8 cellular contexts compared by ENCODE assay signal in genomic region chr4:73069338-73070071, GRCh38. TPM values are rescaled to one million over a fixed set of nuclear protein-coding genes. Genes with fewer than 3 reads are reported as not detected.
DNase-seq lines count a peak whose midpoint lies in the region; ATAC-seq, FAIRE-seq and TF ChIP-seq lines count a peak whose summit lies in the region.

COX18 (minus strand) TSS chr4:73069716; CDS start chr4:73069649, 67 bp downstream.

- 0 to 1% (median 0%) methylated on average over 55 to 62 of the region's 62 CpGs for WGBS in small intestine, 3 donors

- peak within 1 kb of the TSS; percentile 88 for H3K4me3 Mint-ChIP-seq in WTC11

- peak within 1 kb of the TSS; percentile 99 for H3K27ac Mint-ChIP-seq in WTC11

- CTCF ChIA-PET in WTC11 (lab: Charles Lee), result no interaction called here

- no peaks in the 10 kb centered on the region for H3K9me3 ChIP-seq in small intestine (ENCODE audit: control insufficient read depth, low read depth)

- ATAC-seq in GM18909 (IDR thresholded peaks at IDR 0.05; ENCODE audit: poor library complexity, unreplicated experiment), result peak; percentile 87
- ATAC-seq in HG03175 (IDR thresholded peaks at IDR 0.05; ENCODE audit: unreplicated experiment), result peak; percentile 80
- peak; percentile 86 for ATAC-seq in WTC11

- no peaks in the 10 kb centered on the region for H3K9me3 Mint-ChIP-seq in WTC11

- H3K36me3 ChIP-seq in small intestine (ENCODE audit: control insufficient read depth in 2 of 2, insufficient read depth in 2 of 2, low read length in 2 of 2), result peaks cover 0 to 2% of the 10 kb centered on the region in 2 donors

- DNase-seq in AG08396 (ENCODE audit: low spot score), result peak; percentile 97
- peak; percentile 91 for DNase-seq in NCI-H226
- peak; percentile 94 for DNase-seq in WTC11 (ENCODE audit: low spot score)
- peak; percentile 99 for DNase-seq in cardiac fibroblast (ENCODE audit: low read depth in 2 of 2)
- DNase-seq in iPS-NIHi11 (ENCODE audit: low spot score), result peak; percentile 92
- DNase-seq in small intestine, result peak; percentile 99

- peak; percentile 15 for FAIRE-seq in small intestine (lab: Jason Lieb, UNC)

- no peaks in the 10 kb centered on the region for H3K27me3 ChIP-seq in small intestine (ENCODE audit: control insufficient read depth in 2 of 2, insufficient read depth in 2 of 2, low read length in 2 of 2)

- POLR2A ChIA-PET in WTC11 (lab: Charles Lee), result no interaction called here

- TF ChIP-seq CTCF in WTC11 (IDR thresholded peaks at IDR 0.05) (no peak), cardiac fibroblast (IDR thresholded peaks at IDR 0.05; ENCODE audit: low read depth, low read length) (no peak)

- peak within 1 kb of the TSS; percentile 88 to 92 for H3K27ac ChIP-seq in small intestine (ENCODE audit: low read depth in 1 of 2, low read length in 1 of 2)

- peak within 1 kb of the TSS; percentile 81 to 85 for H3K4me3 ChIP-seq in cardiac fibroblast (replicated peaks in 1 of 2; ENCODE audit: low read depth in 2 of 2, low read length in 2 of 2)
- H3K4me3 ChIP-seq in small intestine (ENCODE audit: low read depth in 1 of 2, low read length in 2 of 2), result peak within 1 kb of the TSS; percentile 63 to 68

- peaks cover 8% of the 10 kb centered on the region for H3K4me1 Mint-ChIP-seq in WTC11

- H3K27me3 Mint-ChIP-seq in WTC11 (ENCODE audit: low read depth), result no peaks in the 10 kb centered on the region

- peaks cover 9% of the 10 kb centered on the region; the same call in 1 of the 2 replicates for H3K36me3 Mint-ChIP-seq in WTC11

- peaks cover 5 to 13% of the 10 kb centered on the region in 2 donors for H3K4me1 ChIP-seq in small intestine (ENCODE audit: control insufficient read depth in 2 of 2, insufficient read depth in 1 of 2, low read depth in 1 of 2, low read length in 1 of 2)

TF ChIP-seq in WTC11, 78 proteins besides CTCF, POLR2A, EP300 and RAD21 (continues in another document):
- peak; percentile 61 for TF ChIP-seq USF1 (CRISPR knock-in tag; IDR thresholded peaks at IDR 0.05)
- no peak for TF ChIP-seq TCF7 (CRISPR knock-in tag; IDR thresholded peaks at IDR 0.05; ENCODE audit: low read depth)
- peak; percentile 98 for TF ChIP-seq ZBTB21 (CRISPR knock-in tag; IDR thresholded peaks at IDR 0.05; ENCODE audit: borderline replicate concordance)
- TF ChIP-seq ZNF512 (CRISPR knock-in tag; IDR thresholded peaks at IDR 0.05; ENCODE audit: borderline replicate concordance), result no peak
- peak; percentile 82; the same call in 1 of the 2 replicates for TF ChIP-seq ZNF138 (CRISPR knock-in tag; conservative IDR thresholded peaks at IDR 0.05)
- 0 out of 2 replicates have a peak, but pooled peaks have one; percentile 27 for TF ChIP-seq ERG (CRISPR knock-in tag; IDR thresholded peaks at IDR 0.05)
- peak; percentile 42; the same call in 1 of the 2 replicates for TF ChIP-seq AFF4 (CRISPR knock-in tag; IDR thresholded peaks at IDR 0.05; ENCODE audit: borderline replicate concordance)
- TF ChIP-seq TEAD1 (CRISPR knock-in tag; IDR thresholded peaks at IDR 0.05), result peak; percentile 77
- TF ChIP-seq IRF1 (CRISPR knock-in tag; IDR thresholded peaks at IDR 0.05), result 0 out of 2 replicates have a peak, but pooled peaks have one; percentile 67
- TF ChIP-seq RORB (CRISPR knock-in tag; IDR thresholded peaks at IDR 0.05), result no peak
- TF ChIP-seq ATF2 (CRISPR knock-in tag; IDR thresholded peaks at IDR 0.05; ENCODE audit: borderline replicate concordance, low read depth), result peak; percentile 82; the same call in 1 of the 2 replicates
- TF ChIP-seq FOXP4 (CRISPR knock-in tag; IDR thresholded peaks at IDR 0.05), result 0 out of 2 replicates have a peak, but pooled peaks have one; percentile 76

RNA-seq across cellular contexts. Expression of gene COX18, which starts in this region (rescaled TPM):
- 26.9 to 28.9 TPM (median 28.3 TPM) in 3 replicates for total RNA-seq in WTC11 (2021)
- 10 to 100 TPM in 1 of 3 donors, 1 to 10 TPM in 2; 5.1 to 14.4 (median 8.1) TPM for polyA plus RNA-seq in small intestine

Comparison
In these comparisons a context has a peak if more than half of its experiments do, and no peak if none do; other contexts are left out.
1. Peak in every context shown above with its lines: DNase-seq, ATAC-seq, H3K4me3 ChIP-seq and H3K27ac ChIP-seq.